Comparison of ENCODE assay signal across 8 cellular contexts in the genomic region with DNA sequence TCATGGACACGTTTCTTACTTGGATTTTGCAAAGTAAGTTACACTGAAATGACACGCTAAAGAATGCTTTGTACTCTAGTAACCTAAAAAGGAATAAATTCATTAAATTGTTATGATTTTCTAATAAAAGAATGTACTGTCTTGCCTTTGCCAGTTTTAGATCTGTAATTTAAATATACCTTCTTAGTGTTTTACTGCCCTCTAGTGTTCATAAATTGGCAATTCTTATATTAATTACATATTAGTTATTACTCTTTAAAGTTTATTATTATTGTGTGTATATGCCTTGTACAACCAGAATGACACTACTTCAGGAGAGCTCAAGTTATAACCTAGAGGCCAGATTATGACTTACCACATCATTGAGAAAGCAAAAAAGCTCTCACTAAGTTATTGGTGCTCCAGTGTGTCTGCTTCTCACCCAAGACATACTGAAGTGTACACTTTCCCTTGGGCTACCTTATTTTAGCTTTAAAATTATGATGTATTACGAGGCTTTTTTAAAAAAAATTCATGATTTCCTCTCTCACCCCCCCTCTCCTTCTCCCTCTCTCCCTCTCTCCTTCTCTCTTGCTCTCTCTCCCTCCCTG.
A peak's percentile ranks its signal among the peaks of the same experiment; 100 is the strongest.
DNase-seq lines count a peak whose midpoint lies in the region; ATAC-seq and TF ChIP-seq lines count a peak whose summit lies in the region.

No MANE protein-coding gene starts in this region.

- intact Hi-C loops in natural killer cell (cut with micrococcal nuclease) (loop anchor here (1.0 kb wide), 1 partner anchor 251 kb away; no protein-coding TSS in a partner anchor), ascending aorta (cut with DNase I) (loop anchor here (2.0 to 10.0 kb wide), 3 partner anchors 380 to 704 kb away; a partner anchor contains a TSS)

- H3K4me1 ChIP-seq in ascending aorta: no peaks in the 10 kb centered on the region

- H3K27ac ChIP-seq in ascending aorta: no peak overlapping the region

- H3K36me3 Mint-ChIP-seq in natural killer cell: no peaks in the 10 kb centered on the region
- H3K36me3 Mint-ChIP-seq in natural killer cell treated with Interleukin-12 subunit alpha and Interleukin-12 subunit beta and Interleukin-15 and Interleukin-18, amount 100 ng/mL, for 72 hours: no peaks in the 10 kb centered on the region

- no peaks in the 10 kb centered on the region for H3K9me3 Mint-ChIP-seq in natural killer cell
- H3K9me3 Mint-ChIP-seq in natural killer cell treated with Interleukin-12 subunit alpha and Interleukin-12 subunit beta and Interleukin-15 and Interleukin-18, amount 100 ng/mL, for 72 hours: no peaks in the 10 kb centered on the region

- TF ChIP-seq CTCF in natural killer cell (IDR thresholded peaks at IDR 0.05): peak; percentile 72
- TF ChIP-seq CTCF in ascending aorta (IDR thresholded peaks at IDR 0.05): peak; percentile 16 to 68 (median 62)
- TF ChIP-seq CTCF in kidney epithelial cell (IDR thresholded peaks at IDR 0.05; ENCODE audit: insufficient read depth, low read length, poor library complexity, severe bottlenecking): peak; percentile 20

- H3K36me3 ChIP-seq in ascending aorta: no peaks in the 10 kb centered on the region
- no peaks in the 10 kb centered on the region for H3K36me3 ChIP-seq in kidney epithelial cell (ENCODE audit: control insufficient read depth, insufficient read depth, low read length)

- peak in 1 of 3 donors; percentile 36 for ATAC-seq in natural killer cell
- ATAC-seq in natural killer cell treated with Interleukin-12 subunit alpha and Interleukin-12 subunit beta and Interleukin-15 and Interleukin-18, amount 100 ng/mL, for 72 hours: no peak
- ATAC-seq in GM21515 (IDR thresholded peaks at IDR 0.05; ENCODE audit: unreplicated experiment): no peak

- no peak overlapping the region for H3K4me3 Mint-ChIP-seq in natural killer cell
- H3K4me3 Mint-ChIP-seq in natural killer cell treated with Interleukin-12 subunit alpha and Interleukin-12 subunit beta and Interleukin-15 and Interleukin-18, amount 100 ng/mL, for 72 hours: no peak overlapping the region

- DNase-seq in natural killer cell (no peak), NCI-H1930 (lab: John Stamatoyannopoulos, UW) (peak; percentile 2 to 27), ascending aorta (ENCODE audit: low spot score in 2 of 2) (no peak), kidney epithelial cell (ENCODE audit: low read depth) (no peak), cortex of kidney (lab: John Stamatoyannopoulos, UW) (no peak), NK-92 (lab: John Stamatoyannopoulos, UW; ENCODE audit: unreplicated experiment) (no peak)
- no peak for DNase-seq in natural killer cell treated with Interleukin-12 subunit alpha and Interleukin-12 subunit beta and Interleukin-15 and Interleukin-18, amount 100 ng/mL, for 72 hours (ENCODE audit: low spot score)

- no peak overlapping the region for H3K27ac Mint-ChIP-seq in natural killer cell
- H3K27ac Mint-ChIP-seq in natural killer cell treated with Interleukin-12 subunit alpha and Interleukin-12 subunit beta and Interleukin-15 and Interleukin-18, amount 100 ng/mL, for 72 hours: no peak overlapping the region

- H3K9me3 ChIP-seq in ascending aorta: no peaks in the 10 kb centered on the region

- H3K27me3 ChIP-seq in ascending aorta: no peaks in the 10 kb centered on the region
- no peaks in the 10 kb centered on the region for H3K27me3 ChIP-seq in kidney epithelial cell (ENCODE audit: control insufficient read depth, insufficient read depth, low read length)

- no peak overlapping the region for H3K4me3 ChIP-seq in ascending aorta
- H3K4me3 ChIP-seq in kidney epithelial cell (ENCODE audit: low read depth, low read length): no peak overlapping the region

- H3K4me1 Mint-ChIP-seq in natural killer cell: peaks cover 2 to 6% of the 10 kb centered on the region in 2 donors
- H3K4me1 Mint-ChIP-seq in natural killer cell treated with Interleukin-12 subunit alpha and Interleukin-12 subunit beta and Interleukin-15 and Interleukin-18, amount 100 ng/mL, for 72 hours (ENCODE audit: low read depth in 2 of 2): peaks cover 0 to 3% of the 10 kb centered on the region in 2 donors

- no peaks in the 10 kb centered on the region for H3K27me3 Mint-ChIP-seq in natural killer cell (ENCODE audit: low read depth in 2 of 2)
- no peaks in the 10 kb centered on the region for H3K27me3 Mint-ChIP-seq in natural killer cell treated with Interleukin-12 subunit alpha and Interleukin-12 subunit beta and Interleukin-15 and Interleukin-18, amount 100 ng/mL, for 72 hours

Comparison
In these comparisons a context has a peak if more than half of its experiments do, and no peak if none do; other contexts are left out.
1. DNase-seq: peak in NCI-H1930 (2 of 2); none in natural killer cell (single experiment), natural killer cell treated with Interleukin-12 subunit alpha and Interleukin-12 subunit beta and Interleukin-15 and Interleukin-18, amount 100 ng/mL, for 72 hours (single experiment), ascending aorta (0 of 2), kidney epithelial cell (single experiment), cortex of kidney (single experiment) and NK-92 (single experiment).
2. CTCF ChIP-seq: peak in every context shown above with its lines; median percentile 72 in natural killer cell; 62 in ascending aorta; 20 in kidney epithelial cell.